In the genomic region with DNA sequence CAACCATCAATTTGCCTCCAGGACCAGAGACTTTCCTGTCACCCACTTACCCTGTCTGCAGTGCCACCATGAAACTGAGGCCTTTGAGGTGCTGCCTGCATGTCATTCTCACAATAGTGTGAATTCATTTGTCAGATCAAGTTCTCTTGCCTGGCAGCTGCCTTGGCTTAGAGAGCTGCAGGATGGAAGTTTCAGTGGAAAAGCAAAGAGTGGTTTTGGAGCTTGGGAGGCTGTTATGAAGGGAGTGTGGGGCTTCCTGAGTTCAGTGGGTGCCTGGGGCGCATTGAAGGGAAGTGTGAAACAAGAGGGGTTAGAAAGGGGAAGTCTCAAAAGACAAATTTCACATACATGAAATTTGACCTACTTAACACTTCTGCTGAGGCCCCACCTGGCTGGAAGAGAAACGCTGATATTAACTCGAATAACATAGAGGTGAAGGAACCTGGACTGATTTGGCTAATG, we compare ENCODE assay signal across 8 cellular contexts. TPM values are rescaled to one million over a fixed set of nuclear protein-coding genes. Genes with fewer than 3 reads are reported as not detected.
DNase-seq lines count a peak whose midpoint lies in the region; ATAC-seq, FAIRE-seq and TF ChIP-seq lines count a peak whose summit lies in the region.

No MANE protein-coding gene starts in this region.

- H3F3A ChIP-seq in Loucy (ENCODE audit: low read depth) = no peaks in the 10 kb centered on the region

- H3K79me2 ChIP-seq in Loucy (ENCODE audit: insufficient read depth, low read length) = no peaks in the 10 kb centered on the region

- TF ChIP-seq CTCF in Loucy (conservative IDR thresholded peaks at IDR 0.05; ENCODE audit: low read length) = no peak
- TF ChIP-seq CTCF in esophagus squamous epithelium (IDR thresholded peaks at IDR 0.05) = no peak

- intact Hi-C loops in esophagus squamous epithelium (cut with DNase I) = no loop called here

- H3K36me3 ChIP-seq in Loucy (ENCODE audit: insufficient read depth, low read length) (no peaks in the 10 kb centered on the region), esophagus squamous epithelium (no peaks in the 10 kb centered on the region)

- peaks cover 59 to 70% of the 10 kb centered on the region in 2 donors for H3K4me1 Mint-ChIP-seq in effector memory CD8-positive, alpha-beta T cell (ENCODE audit: low read depth in 2 of 2)

- WGBS in esophagus squamous epithelium, 2 donors = 80 to 84% methylated on average over 3 of the region's 3 CpGs

- no peak overlapping the region for H3K4me2 ChIP-seq in Loucy (ENCODE audit: low read depth, low read length, poor library complexity, severe bottlenecking)

- peak overlapping the region; percentile 99 for H3K27ac Mint-ChIP-seq in effector memory CD8-positive, alpha-beta T cell

- H3K27me3 ChIP-seq in Loucy (ENCODE audit: insufficient read depth, low read length, poor library complexity, severe bottlenecking) (no peaks in the 10 kb centered on the region), esophagus squamous epithelium (no peaks in the 10 kb centered on the region)

- no peaks in the 10 kb centered on the region for H3K9me3 Mint-ChIP-seq in effector memory CD8-positive, alpha-beta T cell

- H3K36me3 Mint-ChIP-seq in effector memory CD8-positive, alpha-beta T cell (ENCODE audit: insufficient read depth) = peaks cover 4% of the 10 kb centered on the region

- no peaks in the 10 kb centered on the region for H3K9me2 ChIP-seq in Loucy (replicated peaks; ENCODE audit: low read depth, low read length)

- peak overlapping the region in 1 of 4 donors; percentile 3 for H3K27ac ChIP-seq in esophagus squamous epithelium

- H2AFZ ChIP-seq in Loucy (ENCODE audit: low read length) = peak overlapping the region; percentile 51

- H3K4me3 ChIP-seq in Loucy (ENCODE audit: low read length, poor library complexity, severe bottlenecking) (no peak overlapping the region), esophagus squamous epithelium (no peak overlapping the region)

- H3K9me3 ChIP-seq in Loucy (ENCODE audit: insufficient read depth, low read depth, low read length) (no peaks in the 10 kb centered on the region), esophagus squamous epithelium (no peaks in the 10 kb centered on the region)

- TF ChIP-seq POLR2A in GM12891 (IDR thresholded peaks at IDR 0.05; ENCODE audit: low read depth, low read length) (no peak), esophagus squamous epithelium (IDR thresholded peaks at IDR 0.05) (no peak)

- no peaks in the 10 kb centered on the region for H3K27me3 Mint-ChIP-seq in effector memory CD8-positive, alpha-beta T cell

- FAIRE-seq in GM12891 (lab: Jason Lieb, UNC) = peak; percentile 90

- H3K4me3 Mint-ChIP-seq in effector memory CD8-positive, alpha-beta T cell = peak overlapping the region; percentile 90 to 97

- H3K4me1 ChIP-seq in Loucy (ENCODE audit: insufficient read depth, low read length, poor library complexity, severe bottlenecking) (peaks cover 36% of the 10 kb centered on the region), esophagus squamous epithelium (peaks cover 12 to 46% (median 13%) of the 10 kb centered on the region in 3 donors)

- H3K9ac ChIP-seq in Loucy (ENCODE audit: low read depth, low read length, poor library complexity, severe bottlenecking) = no peak overlapping the region

- no peaks in the 10 kb centered on the region for H4K20me1 ChIP-seq in Loucy (ENCODE audit: insufficient read depth, low read length, poor library complexity, severe bottlenecking)

- no peak for DNase-seq in GM12891 (ENCODE audit: insufficient read length, low spot score)
- DNase-seq in effector memory CD8-positive, alpha-beta T cell = peak; percentile 29 to 41 (median 30)
- DNase-seq in HPDE6-E6E7 (ENCODE audit: extremely low spot score) = no peak
- DNase-seq in esophagus squamous epithelium (lab: John Stamatoyannopoulos, UW) = no peak
- no peak for DNase-seq in globus pallidus (ENCODE audit: low spot score)
- DNase-seq in NCI-H1105 treated with DMSO at 0.1 percent for 48 hours (lab: John Stamatoyannopoulos, UW) = no peak

- peak; percentile 40 for ATAC-seq in GM21423 (IDR thresholded peaks at IDR 0.05; ENCODE audit: unreplicated experiment)
- ATAC-seq in effector memory CD8-positive, alpha-beta T cell (replicated peaks) = peak; percentile 77

TF ChIP-seq in GM12891, 5 proteins besides CTCF, POLR2A, EP300 and RAD21:
- peak; percentile 92 for TF ChIP-seq SPI1 (IDR thresholded peaks at IDR 0.05; ENCODE audit: low read depth, low read length)
- no peak for TF ChIP-seq PAX5 (IDR thresholded peaks at IDR 0.05; ENCODE audit: insufficient read depth, low read length, severe bottlenecking)
- no peak for TF ChIP-seq TAF1 (IDR thresholded peaks at IDR 0.05; ENCODE audit: low read depth, low read length)
- TF ChIP-seq POLR2AphosphoS5 (IDR thresholded peaks at IDR 0.05; ENCODE audit: low read depth, low read length) = no peak
- no peak for TF ChIP-seq POU2F2 (IDR thresholded peaks at IDR 0.05; ENCODE audit: low read depth, low read length)
TF ChIP-seq in GM12891: peak in this region for 1.

RNA-seq across cellular contexts. Expression of gene LBH, which starts 7.9 kb away (rescaled TPM):
- polyA plus RNA-seq in GM12891 (2012; ENCODE audit: low read depth, missing spikeins) = 35.5 TPM
- total RNA-seq in esophagus squamous epithelium = 10 to 100 TPM in 3 of 4 donors, 1 to 10 TPM in 1; 2.4 to 22.7 (median 17.6) TPM

Comparison
In these comparisons a context has a peak if more than half of its experiments do, and no peak if none do; other contexts are left out.
1. DNase-seq: peak in effector memory CD8-positive, alpha-beta T cell (3 of 3); none in GM12891 (single experiment), HPDE6-E6E7 (single experiment), esophagus squamous epithelium (single experiment), globus pallidus (single experiment) and NCI-H1105 treated with DMSO at 0.1 percent for 48 hours (single experiment).